In the genomic region with DNA sequence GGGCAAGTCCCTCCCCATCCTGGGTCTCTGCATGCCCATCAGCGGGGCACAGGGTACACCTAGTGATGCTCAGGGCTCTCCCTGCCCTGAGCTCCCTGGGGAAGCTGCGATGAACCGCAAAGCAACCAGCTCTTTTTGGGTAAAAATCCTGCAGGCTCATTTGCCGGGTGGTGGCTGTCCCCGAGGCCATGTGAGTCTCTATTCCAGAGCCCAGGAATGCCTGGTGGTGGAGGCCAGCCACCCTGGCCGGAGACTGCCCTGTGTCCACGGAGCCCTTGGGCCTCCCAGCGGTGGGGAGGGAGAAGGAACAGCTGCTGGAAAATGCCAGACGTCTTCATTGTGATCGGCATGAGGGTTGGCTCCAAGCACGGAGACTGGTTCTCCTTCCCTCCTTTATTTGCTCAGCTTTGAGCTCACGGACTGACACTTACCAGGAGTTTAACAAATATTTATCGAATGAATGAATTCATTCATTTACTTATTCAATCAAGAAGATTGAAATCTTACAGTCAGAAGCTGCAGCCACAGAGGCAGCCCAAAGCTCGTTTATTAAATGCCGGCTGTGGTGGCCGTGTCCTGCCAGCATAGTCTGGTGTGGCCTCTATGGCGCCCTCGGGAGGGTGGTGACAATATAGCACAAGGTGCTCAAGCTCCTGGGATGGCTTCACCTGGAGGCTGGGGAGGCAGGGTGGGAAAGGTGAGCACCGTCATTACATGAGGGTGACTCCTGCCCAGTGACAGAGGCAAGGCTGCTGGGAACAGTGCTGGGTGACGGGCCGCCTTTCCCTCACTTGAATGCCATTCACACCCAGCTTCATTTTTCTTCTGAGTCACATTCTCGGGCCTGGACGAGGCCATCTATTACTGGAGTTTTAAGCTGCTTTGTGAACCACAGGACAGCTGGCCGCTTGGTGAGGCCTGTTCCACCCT, we compare ENCODE assay signal across 8 cellular contexts. TPM values are rescaled to one million over a fixed set of nuclear protein-coding genes. Genes with fewer than 3 reads are reported as not detected.
A peak's percentile ranks its signal among the peaks of the same experiment; 100 is the strongest.
DNase-seq lines count a peak whose midpoint lies in the region; ATAC-seq and TF ChIP-seq lines count a peak whose summit lies in the region.

No MANE protein-coding gene starts in this region.

- H3K27ac Mint-ChIP-seq in glutamatergic neuron (ENCODE audit: unreplicated experiment): no peak overlapping the region

- H3K4me3 Mint-ChIP-seq in glutamatergic neuron (ENCODE audit: unreplicated experiment): no peak overlapping the region

- H3K4me3 ChIP-seq in gastrocnemius medialis: no peak overlapping the region

- no peaks in the 10 kb centered on the region for H3K9me3 ChIP-seq in gastrocnemius medialis

- no peak overlapping the region for H3K27ac ChIP-seq in gastrocnemius medialis

- H3K27me3 ChIP-seq in gastrocnemius medialis: peaks cover 4% of the 10 kb centered on the region in 3 donors

- peaks cover 6% of the 10 kb centered on the region for H3K36me3 Mint-ChIP-seq in glutamatergic neuron (ENCODE audit: unreplicated experiment)

- no peaks in the 10 kb centered on the region for H3K27me3 Mint-ChIP-seq in glutamatergic neuron (ENCODE audit: unreplicated experiment)

- peaks cover 4 to 6% of the 10 kb centered on the region in 2 donors for H3K4me1 ChIP-seq in gastrocnemius medialis

- TF ChIP-seq CTCF in GM10266 (IDR thresholded peaks at IDR 0.05; ENCODE audit: control insufficient read depth, insufficient read depth, low read depth, missing control alignments) (peak; percentile 11), glutamatergic neuron (IDR thresholded peaks at IDR 0.05; ENCODE audit: partially characterized antibody, unreplicated experiment) (peak; percentile 20), gastrocnemius medialis (IDR thresholded peaks at IDR 0.05 in 4 of 5, conservative IDR thresholded peaks at IDR 0.05 in 1 of 5) (peak in 4 of 5 experiments; percentile 22 to 49 (median 36))

- H3K9me3 Mint-ChIP-seq in glutamatergic neuron (ENCODE audit: unreplicated experiment): no peaks in the 10 kb centered on the region

- intact Hi-C loops in gastrocnemius medialis (cut with DNase I; ENCODE audit: low total_unique reads): no loop called here

- H3K36me3 ChIP-seq in gastrocnemius medialis: no peaks in the 10 kb centered on the region

- in situ Hi-C loops in gastrocnemius medialis (cut with MboI; ENCODE audit: low sequenced_read_pairs in 4 of 4): no loop called here

- ATAC-seq in SK-N-SH treated with all-trans-retinoic acid at 6 μM for 48 hours (peak; percentile 87), gastrocnemius medialis (peak; percentile 75 to 88), HG02763 (IDR thresholded peaks at IDR 0.05; ENCODE audit: unreplicated experiment) (no peak)

- TF ChIP-seq POLR2A in gastrocnemius medialis (IDR thresholded peaks at IDR 0.05): no peak

- peaks cover 6% of the 10 kb centered on the region for H3K4me1 Mint-ChIP-seq in glutamatergic neuron (ENCODE audit: low read depth, unreplicated experiment)

- peak; percentile 36 for DNase-seq in A172 (ENCODE audit: low spot score)
- no peak for DNase-seq in GM10266 (ENCODE audit: extremely low spot score)
- peak; percentile 67 for DNase-seq in glutamatergic neuron
- DNase-seq in gastrocnemius medialis: peak; percentile 19 to 37
- no peak for DNase-seq in cerebellum (ENCODE audit: low spot score)
- no peak for DNase-seq in inferior parietal cortex (ENCODE audit: extremely low spot score)

TF ChIP-seq in SK-N-SH treated with all-trans-retinoic acid at 6 μM for 48 hours, 23 proteins besides CTCF, POLR2A, EP300 and RAD21:
- no peak for TF ChIP-seq BACH2 (CRISPR knock-in tag; IDR thresholded peaks at IDR 0.05; ENCODE audit: borderline replicate concordance)
- no peak for TF ChIP-seq OSR1 (CRISPR knock-in tag; IDR thresholded peaks at IDR 0.05)
- TF ChIP-seq, protein P1, sequence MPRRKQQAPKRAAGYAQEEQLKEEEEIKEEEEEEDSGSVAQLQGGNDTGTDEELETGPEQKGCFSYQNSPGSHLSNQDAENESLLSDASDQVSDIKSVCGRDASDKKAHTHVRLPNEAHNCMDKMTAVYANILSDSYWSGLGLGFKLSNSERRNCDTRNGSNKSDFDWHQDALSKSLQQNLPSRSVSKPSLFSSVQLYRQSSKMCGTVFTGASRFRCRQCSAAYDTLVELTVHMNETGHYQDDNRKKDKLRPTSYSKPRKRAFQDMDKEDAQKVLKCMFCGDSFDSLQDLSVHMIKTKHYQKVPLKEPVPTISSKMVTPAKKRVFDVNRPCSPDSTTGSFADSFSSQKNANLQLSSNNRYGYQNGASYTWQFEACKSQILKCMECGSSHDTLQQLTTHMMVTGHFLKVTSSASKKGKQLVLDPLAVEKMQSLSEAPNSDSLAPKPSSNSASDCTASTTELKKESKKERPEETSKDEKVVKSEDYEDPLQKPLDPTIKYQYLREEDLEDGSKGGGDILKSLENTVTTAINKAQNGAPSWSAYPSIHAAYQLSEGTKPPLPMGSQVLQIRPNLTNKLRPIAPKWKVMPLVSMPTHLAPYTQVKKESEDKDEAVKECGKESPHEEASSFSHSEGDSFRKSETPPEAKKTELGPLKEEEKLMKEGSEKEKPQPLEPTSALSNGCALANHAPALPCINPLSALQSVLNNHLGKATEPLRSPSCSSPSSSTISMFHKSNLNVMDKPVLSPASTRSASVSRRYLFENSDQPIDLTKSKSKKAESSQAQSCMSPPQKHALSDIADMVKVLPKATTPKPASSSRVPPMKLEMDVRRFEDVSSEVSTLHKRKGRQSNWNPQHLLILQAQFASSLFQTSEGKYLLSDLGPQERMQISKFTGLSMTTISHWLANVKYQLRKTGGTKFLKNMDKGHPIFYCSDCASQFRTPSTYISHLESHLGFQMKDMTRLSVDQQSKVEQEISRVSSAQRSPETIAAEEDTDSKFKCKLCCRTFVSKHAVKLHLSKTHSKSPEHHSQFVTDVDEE (CRISPR knock-in tag; IDR thresholded peaks at IDR 0.05): no peak

RNA-seq across cellular contexts. Expression of a gene that starts 31.1 kb away (rescaled TPM):
- 9.1 and 12.0 TPM in 2 replicates for total RNA-seq in A172 (2014; rRNA removed; shearing (Covaris generic))
- total RNA-seq in glutamatergic neuron (ENCODE audit: unreplicated experiment): 10.5 TPM
- total RNA-seq in gastrocnemius medialis: not detected
- total RNA-seq in cerebellum: 21.4 TPM

Comparison
In these comparisons a context has a peak if more than half of its experiments do, and no peak if none do; other contexts are left out.
1. DNase-seq: peak in A172 (single experiment), glutamatergic neuron (single experiment) and gastrocnemius medialis (2 of 2); none in GM10266 (single experiment), cerebellum (single experiment) and inferior parietal cortex (single experiment).
2. RNA of a gene that starts 31.1 kb away (total RNA-seq): 21.4 TPM in cerebellum (single experiment), 10.5 TPM in glutamatergic neuron (single experiment) and 9.1 to 12.0 TPM in A172; not detected in gastrocnemius medialis; every median in the first group is over 10 times any median in the second.
3. Peak in every context shown above with its lines, with median percentiles within 50 percentile points of each other: CTCF ChIP-seq.